Comparison of ENCODE assay signal across 31 cellular contexts in the genomic region with DNA sequence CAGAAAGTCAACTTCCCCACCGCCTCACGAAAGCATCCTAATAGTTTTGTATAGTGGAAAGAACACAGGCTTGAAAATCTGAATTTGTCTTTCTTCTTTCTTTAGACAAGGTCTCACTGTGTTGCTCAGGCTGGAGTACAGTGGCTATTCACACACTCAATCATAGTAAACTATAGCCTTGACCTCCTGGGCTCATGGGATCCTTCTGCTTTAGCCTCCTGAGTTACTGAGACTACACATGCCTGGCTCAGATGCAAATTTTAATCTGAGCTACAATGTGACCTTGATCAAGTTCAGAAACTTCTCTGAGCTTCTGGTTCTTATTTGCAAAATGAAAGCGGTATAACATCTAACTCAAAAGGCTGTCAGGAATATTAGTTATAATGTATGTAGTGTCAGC.
"Had no signal": no experiment of that assay in that cellular context is flagged by ENCODE, and none has a peak within 500 bp of the region (broad histone marks: within the 10 kb centered on the region; RNA-seq: fewer than 3 reads in every experiment).

No MANE protein-coding gene starts in this region.

- DNase-seq: activated effector memory CD4-positive, alpha-beta T cell treated with anti-CD3 and anti-CD28 coated beads, Interleukin-2, amount 50 U/mL, for 16 hours; activated effector memory CD4-positive, alpha-beta T cell treated with Interleukin-2 at 50 U/mL for 16 hours; activated gamma-delta T cell; activated gamma-delta T cell treated with Interleukin-2 at 50 U/mL for 16 hours; activated naive CD4-positive, alpha-beta T cell; activated naive CD4-positive, alpha-beta T cell treated with anti-CD3 and anti-CD28 coated beads for 36 hours; activated naive CD4-positive, alpha-beta T cell treated with anti-CD3 and anti-CD28 coated beads, Interleukin-2, amount 10 ng/mL, durations not matched to agents 7 days and 5 days; activated naive CD4-positive, alpha-beta T cell treated with anti-CD3 and anti-CD28 coated beads, Interleukin-2, amount 50 U/mL, for 16 hours; activated naive CD4-positive, alpha-beta T cell treated with Interleukin-2 at 50 U/mL for 16 hours; activated naive CD8-positive, alpha-beta T cell treated with anti-CD3 and anti-CD28 coated beads for 36 hours; activated naive CD8-positive, alpha-beta T cell treated with anti-CD3 and anti-CD28 coated beads, Interleukin-2, amount 10 ng/mL, durations not matched to agents 7 days and 5 days; activated naive CD8-positive, alpha-beta T cell treated with anti-CD3 and anti-CD28 coated beads, Interleukin-2, amount 50 U/mL, for 24 hours; activated T-cell treated with anti-CD3 and anti-CD28 coated beads, Interleukin-2, amount 50 U/mL, for 1 hour; activated T-cell treated with anti-CD3 and anti-CD28 coated beads, Interleukin-2, amount 50 U/mL, for 24 hours; activated T-cell treated with anti-CD3 and anti-CD28 coated beads, Interleukin-2, amount 50 U/mL, for 4 hours; activated T-cell treated with anti-CD3 and anti-CD28 coated beads, Interleukin-2, amount 50 U/mL, for 48 hours; activated T-cell treated with anti-CD3 and anti-CD28 coated beads, Interleukin-2, amount 50 U/mL, for 72 hours; amniotic stem cell; amygdala; anterior cingulate cortex; aorta; body of pancreas; brain microvascular endothelial cell; caudate nucleus; central memory CD4-positive, alpha-beta T cell; cerebellar nuclear complex had no signal

- H3K9me3 ChIP-seq: ascending aorta, body of pancreas had no signal

- H3K27me3 ChIP-seq: ascending aorta, body of pancreas, brain microvascular endothelial cell, breast epithelium, cardiac muscle cell had no signal

- H3K4me1 ChIP-seq: ascending aorta, body of pancreas, breast epithelium had no signal

- ATAC-seq: activated naive CD4-positive, alpha-beta T cell treated with anti-CD3 and anti-CD28 coated beads, Interleukin-2, amount 50 U/mL, for 72 hours; activated naive CD8-positive, alpha-beta T cell treated with anti-CD3 and anti-CD28 coated beads, Interleukin-2, amount 50 U/mL, for 24 hours; activated T-cell treated with anti-CD3 and anti-CD28 coated beads, Interleukin-2, amount 50 U/mL, for 4 hours; activated T-cell treated with anti-CD3 and anti-CD28 coated beads, Interleukin-2, amount 50 U/mL, for 72 hours; activated T-helper 17 cell treated with anti-CD3 and anti-CD28 coated beads, Interleukin-2, amount 50 U/mL, for 72 hours; body of pancreas had no signal

- H3K27ac ChIP-seq: ascending aorta, body of pancreas, brain microvascular endothelial cell, breast epithelium, cardiac muscle cell had no signal

- H3K4me3 ChIP-seq: ascending aorta, body of pancreas, breast epithelium, cardiac muscle cell had no signal

- H3K36me3 ChIP-seq: ascending aorta, brain microvascular endothelial cell, breast epithelium, cardiac muscle cell had no signal
